17 cellular contexts compared by ENCODE assay signal in genomic region chr3:94195381-94195780, GRCh38.
DNase-seq lines count a peak whose midpoint lies in the region.
"Had no signal": no experiment of that assay in that cellular context is flagged by ENCODE, and none has a peak within 500 bp of the region (broad histone marks: within the 10 kb centered on the region; RNA-seq: fewer than 3 reads in every experiment).

No MANE protein-coding gene starts in this region.

- DNase-seq in COLO829 (ENCODE audit: low spot score): peak; percentile 72
- DNase-seq in NCI-H69 (lab: John Stamatoyannopoulos, UW): peak; percentile 1
- DNase-seq in foreskin melanocyte: peak; percentile 60
- DNase-seq in A172 (ENCODE audit: low spot score): no peak
- no peak for DNase-seq in activated CD4-positive, alpha-beta T cell treated with anti-CD3 and anti-CD28 coated beads for 1 hour
- DNase-seq: 8988T; AML-193; CD4-positive, alpha-beta T cell; CD8-positive, alpha-beta T cell; COR-L47; DMS 273 treated with DMSO at 0.1 percent for 48 hours; DMS153; DMS53; DMS79; DND-41; EL; GDM1 had no signal

Comparison
In these comparisons a context has a peak if more than half of its experiments do, and no peak if none do; other contexts are left out.
1. DNase-seq: peak in COLO829 (single experiment), NCI-H69 (single experiment) and foreskin melanocyte (single experiment); none in A172 (single experiment) and activated CD4-positive, alpha-beta T cell treated with anti-CD3 and anti-CD28 coated beads for 1 hour (single experiment).